ENCODE assay signal across 11 cellular contexts in the genomic region with DNA sequence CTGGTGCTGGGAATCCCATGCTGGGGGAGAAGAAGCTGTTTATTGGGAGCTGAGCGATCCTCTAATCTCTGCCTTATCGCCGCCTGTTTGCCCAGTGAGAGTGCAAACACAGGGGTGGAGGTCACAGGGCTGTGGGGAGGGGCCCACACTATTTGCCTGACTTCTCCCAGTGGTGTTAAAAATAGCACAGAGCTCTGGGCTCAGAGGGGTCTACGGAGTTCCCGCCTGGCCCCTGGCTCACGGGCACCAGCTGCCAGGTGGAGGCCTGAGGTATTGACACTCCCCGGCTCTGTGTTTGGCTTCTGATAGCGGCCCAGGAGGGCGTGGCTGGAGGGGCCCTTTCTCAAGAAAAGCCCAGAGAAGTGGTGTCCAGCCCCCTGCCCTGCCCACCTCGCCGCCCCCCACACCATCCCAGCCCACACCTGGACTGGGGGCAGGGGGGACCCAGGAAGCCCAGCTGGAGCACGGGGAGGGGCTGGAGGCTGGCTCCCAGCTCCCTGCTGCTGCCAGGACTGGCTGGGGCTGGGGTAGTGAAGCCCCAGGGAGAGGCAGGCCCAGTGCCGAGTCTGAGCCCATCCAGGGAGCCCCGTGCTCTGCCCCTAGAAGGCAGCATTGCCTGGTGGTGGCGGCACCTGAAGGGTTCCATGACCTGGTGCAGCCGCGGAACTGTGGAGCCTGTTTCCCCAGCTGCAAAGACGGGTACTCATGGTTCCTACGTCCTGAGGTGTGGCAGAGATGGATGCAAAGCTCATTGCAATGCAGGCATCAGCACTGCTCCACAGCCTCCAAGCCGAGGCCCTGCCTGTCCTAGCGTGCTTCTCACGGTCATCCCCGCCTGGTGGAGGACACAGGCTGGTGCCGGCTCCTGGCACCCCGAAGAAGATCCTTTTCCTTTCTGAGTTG. TPM values are rescaled to one million over a fixed set of nuclear protein-coding genes. Genes with fewer than 3 reads are reported as not detected.
DNase-seq lines count a peak whose midpoint lies in the region; ATAC-seq and TF ChIP-seq lines count a peak whose summit lies in the region.
"Had no signal": no experiment of that assay in that cellular context is flagged by ENCODE, and none has a peak within 500 bp of the region (broad histone marks: within the 10 kb centered on the region; RNA-seq: fewer than 3 reads in every experiment).

No MANE protein-coding gene starts in this region.

- H3K9me3 Mint-ChIP-seq in nephron progenitor cell: no peaks in the 10 kb centered on the region
- H3K9me3 Mint-ChIP-seq: nephron had no signal

- no peak overlapping the region for H3K4me3 ChIP-seq in choroid plexus epithelial cell (ENCODE audit: low read depth, low read length)
- H3K4me3 ChIP-seq in PC-3 (ENCODE audit: low read length): no peak overlapping the region

- H3F3A ChIP-seq in PC-3 (ENCODE audit: low read length, unreplicated experiment): no peaks in the 10 kb centered on the region

- intact Hi-C loops in PC-3 (cut with micrococcal nuclease): no loop called here

- H3K36me3 Mint-ChIP-seq in nephron progenitor cell (ENCODE audit: low read depth): no peaks in the 10 kb centered on the region

- no peak overlapping the region for H2AFZ ChIP-seq in PC-3 (ENCODE audit: low read length)

- no peak overlapping the region for H3K9ac ChIP-seq in PC-3 (ENCODE audit: low read length)

- DNase-seq in COR-L47 (lab: John Stamatoyannopoulos, UW): peak; percentile 76
- peak; percentile 91 for DNase-seq in NCI-H146 (lab: John Stamatoyannopoulos, UW)
- DNase-seq in choroid plexus epithelial cell (ENCODE audit: low read depth): no peak
- peak; percentile 18 for DNase-seq in nephron progenitor cell
- DNase-seq in stimulated activated CD4-positive, alpha-beta T cell treated with anti-CD3 and anti-CD28 coated beads, Interleukin-4, amount 100 ng/mL, for 24 hours: no peak
- no peak for DNase-seq in PC-3
- DNase-seq in mucosa of gallbladder (ENCODE audit: low spot score): no peak
- no peak for DNase-seq in activated naive CD4-positive, alpha-beta T cell (lab: John Stamatoyannopoulos, UW)
- DNase-seq: NCI-H446; stimulated activated CD4-positive, alpha-beta T cell treated with anti-CD3 and anti-CD28 coated beads, Interleukin-4, amount 100 ng/mL, for 1 hour had no signal

- TF ChIP-seq CTCF in choroid plexus epithelial cell (conservative IDR thresholded peaks at IDR 0.05; ENCODE audit: low read depth, low read length) (peak; percentile 32), nephron progenitor cell (IDR thresholded peaks at IDR 0.05) (no peak), PC-3 (conservative IDR thresholded peaks at IDR 0.05; ENCODE audit: low read depth, low read length) (no peak)

- H3K9me2 ChIP-seq in PC-3 (replicated peaks; ENCODE audit: low read length): no peaks in the 10 kb centered on the region

- peaks cover 3% of the 10 kb centered on the region for H3K27me3 Mint-ChIP-seq in nephron progenitor cell (ENCODE audit: low read depth, poor library complexity)

- peaks cover 30% of the 10 kb centered on the region for H3K4me1 Mint-ChIP-seq in nephron progenitor cell

- ATAC-seq in PC-3: no peak

- no peak overlapping the region for H3K27ac Mint-ChIP-seq in nephron progenitor cell

- H3K4me1 ChIP-seq in PC-3 (ENCODE audit: insufficient read depth, low read length): no peaks in the 10 kb centered on the region

- CTCF ChIA-PET in PC-3 (lab: Charles Lee): no interaction called here

- H3K4me2 ChIP-seq in PC-3 (ENCODE audit: low read length): no peak overlapping the region

- POLR2A ChIA-PET in PC-3 (lab: Charles Lee; ENCODE audit: unreplicated experiment): no interaction called here

- no peaks in the 10 kb centered on the region for H3K9me3 ChIP-seq in PC-3 (ENCODE audit: low read length)

- H3K36me3 ChIP-seq in PC-3 (ENCODE audit: low read depth, low read length): no peaks in the 10 kb centered on the region

- no peaks in the 10 kb centered on the region for H3K27me3 ChIP-seq in PC-3 (ENCODE audit: low read length)

- H3K4me3 Mint-ChIP-seq in nephron progenitor cell: no peak overlapping the region

- H3K27ac ChIP-seq in PC-3 (ENCODE audit: low read length): no peak overlapping the region

- BruUV-seq in PC-3 (replicated peaks; lab: Mats Ljungman, UMichigan): no TSS peak

- no peaks in the 10 kb centered on the region for H4K20me1 ChIP-seq in PC-3 (ENCODE audit: low read length)

- no peaks in the 10 kb centered on the region for H3K79me2 ChIP-seq in PC-3 (ENCODE audit: low read length)

RNA-seq across cellular contexts. Expression of a gene that starts 35.7 kb away (rescaled TPM):
- 23.1 and 29.5 TPM in 2 replicates for total RNA-seq in PC-3 (2014; rRNA removed)
- total RNA-seq in mucosa of gallbladder: 62.2 TPM

Comparison
In these comparisons a context has a peak if more than half of its experiments do, and no peak if none do; other contexts are left out.
1. DNase-seq: peak in COR-L47 (single experiment), NCI-H146 (single experiment) and nephron progenitor cell (single experiment); none in choroid plexus epithelial cell (single experiment), stimulated activated CD4-positive, alpha-beta T cell treated with anti-CD3 and anti-CD28 coated beads, Interleukin-4, amount 100 ng/mL, for 24 hours (single experiment), PC-3 (single experiment), mucosa of gallbladder (single experiment) and activated naive CD4-positive, alpha-beta T cell (0 of 4).